1 cellular context compared by ENCODE assay signal in the genomic region with DNA sequence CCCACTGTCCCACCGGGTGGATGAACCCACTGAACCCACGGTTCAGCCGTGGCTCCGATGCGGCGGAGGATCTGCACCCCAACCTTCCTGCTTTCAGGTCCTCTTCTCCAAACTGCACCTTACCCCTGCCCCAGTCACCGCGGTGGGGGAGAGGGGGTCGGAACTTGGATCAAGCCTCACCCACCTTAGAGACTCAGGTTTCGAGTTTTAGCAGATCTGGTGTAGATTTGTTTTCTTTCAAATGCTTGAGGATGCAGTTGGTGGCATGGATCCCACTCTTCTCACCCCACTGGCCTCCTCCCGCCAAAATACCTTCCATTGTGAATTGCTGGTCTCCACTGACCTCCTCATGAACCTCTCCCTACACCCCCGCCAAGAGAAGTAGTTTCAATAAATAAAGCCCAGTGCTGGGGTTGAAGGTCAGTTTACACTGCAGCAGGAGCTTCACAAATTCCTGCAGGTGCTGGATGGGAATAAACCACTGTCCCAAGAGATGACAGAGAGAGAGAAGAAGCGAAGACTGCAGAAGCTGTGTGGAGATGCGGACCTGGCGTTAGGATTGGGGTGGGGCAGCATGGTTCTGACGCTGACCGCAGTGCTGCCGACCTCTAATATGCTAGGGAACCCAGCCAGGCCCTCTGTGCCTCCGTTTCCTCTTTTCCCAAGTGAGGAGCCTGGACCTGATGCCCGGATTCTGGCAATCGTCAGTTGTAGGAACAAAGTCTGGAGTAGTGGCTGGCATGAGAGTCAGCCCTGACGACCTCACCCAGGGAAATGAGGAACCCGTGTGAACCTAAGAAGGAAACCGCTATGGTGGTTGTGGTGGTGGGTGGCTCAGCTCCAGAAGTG.
TF ChIP-seq lines count a peak whose summit lies in the region.

No MANE protein-coding gene starts in this region.

TF ChIP-seq in HepG2, 621 proteins besides CTCF, POLR2A, EP300 and RAD21 (continued from another document and continues in another):
- TF ChIP-seq, protein P1, sequence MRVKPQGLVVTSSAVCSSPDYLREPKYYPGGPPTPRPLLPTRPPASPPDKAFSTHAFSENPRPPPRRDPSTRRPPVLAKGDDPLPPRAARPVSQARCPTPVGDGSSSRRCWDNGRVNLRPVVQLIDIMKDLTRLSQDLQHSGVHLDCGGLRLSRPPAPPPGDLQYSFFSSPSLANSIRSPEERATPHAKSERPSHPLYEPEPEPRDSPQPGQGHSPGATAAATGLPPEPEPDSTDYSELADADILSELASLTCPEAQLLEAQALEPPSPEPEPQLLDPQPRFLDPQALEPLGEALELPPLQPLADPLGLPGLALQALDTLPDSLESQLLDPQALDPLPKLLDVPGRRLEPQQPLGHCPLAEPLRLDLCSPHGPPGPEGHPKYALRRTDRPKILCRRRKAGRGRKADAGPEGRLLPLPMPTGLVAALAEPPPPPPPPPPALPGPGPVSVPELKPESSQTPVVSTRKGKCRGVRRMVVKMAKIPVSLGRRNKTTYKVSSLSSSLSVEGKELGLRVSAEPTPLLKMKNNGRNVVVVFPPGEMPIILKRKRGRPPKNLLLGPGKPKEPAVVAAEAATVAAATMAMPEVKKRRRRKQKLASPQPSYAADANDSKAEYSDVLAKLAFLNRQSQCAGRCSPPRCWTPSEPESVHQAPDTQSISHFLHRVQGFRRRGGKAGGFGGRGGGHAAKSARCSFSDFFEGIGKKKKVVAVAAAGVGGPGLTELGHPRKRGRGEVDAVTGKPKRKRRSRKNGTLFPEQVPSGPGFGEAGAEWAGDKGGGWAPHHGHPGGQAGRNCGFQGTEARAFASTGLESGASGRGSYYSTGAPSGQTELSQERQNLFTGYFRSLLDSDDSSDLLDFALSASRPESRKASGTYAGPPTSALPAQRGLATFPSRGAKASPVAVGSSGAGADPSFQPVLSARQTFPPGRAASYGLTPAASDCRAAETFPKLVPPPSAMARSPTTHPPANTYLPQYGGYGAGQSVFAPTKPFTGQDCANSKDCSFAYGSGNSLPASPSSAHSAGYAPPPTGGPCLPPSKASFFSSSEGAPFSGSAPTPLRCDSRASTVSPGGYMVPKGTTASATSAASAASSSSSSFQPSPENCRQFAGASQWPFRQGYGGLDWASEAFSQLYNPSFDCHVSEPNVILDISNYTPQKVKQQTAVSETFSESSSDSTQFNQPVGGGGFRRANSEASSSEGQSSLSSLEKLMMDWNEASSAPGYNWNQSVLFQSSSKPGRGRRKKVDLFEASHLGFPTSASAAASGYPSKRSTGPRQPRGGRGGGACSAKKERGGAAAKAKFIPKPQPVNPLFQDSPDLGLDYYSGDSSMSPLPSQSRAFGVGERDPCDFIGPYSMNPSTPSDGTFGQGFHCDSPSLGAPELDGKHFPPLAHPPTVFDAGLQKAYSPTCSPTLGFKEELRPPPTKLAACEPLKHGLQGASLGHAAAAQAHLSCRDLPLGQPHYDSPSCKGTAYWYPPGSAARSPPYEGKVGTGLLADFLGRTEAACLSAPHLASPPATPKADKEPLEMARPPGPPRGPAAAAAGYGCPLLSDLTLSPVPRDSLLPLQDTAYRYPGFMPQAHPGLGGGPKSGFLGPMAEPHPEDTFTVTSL (CRISPR knock-in tag; IDR thresholded peaks at IDR 0.05; ENCODE audit: borderline replicate concordance), result peak; percentile 95
- peak; percentile 86; the same call in 1 of the 2 replicates for TF ChIP-seq SOX5 (CRISPR knock-in tag; IDR thresholded peaks at IDR 0.05; ENCODE audit: borderline replicate concordance)
- no peak for TF ChIP-seq ZBTB8A (CRISPR knock-in tag; IDR thresholded peaks at IDR 0.05; ENCODE audit: borderline replicate concordance, low read depth)
- TF ChIP-seq ZNF317 (CRISPR knock-in tag; IDR thresholded peaks at IDR 0.05), result no peak
- TF ChIP-seq ZEB1 (IDR thresholded peaks at IDR 0.05; ENCODE audit: insufficient replicate concordance, low read depth), result no peak
- TF ChIP-seq ZBTB7A (CRISPR knock-in tag; IDR thresholded peaks at IDR 0.05), result peak; percentile 75; the same call in 1 of the 2 replicates
- TF ChIP-seq PHF8 (CRISPR knock-in tag; IDR thresholded peaks at IDR 0.05), result peak; percentile 61; the same call in 1 of the 2 replicates
- no peak for TF ChIP-seq PHB2 (IDR thresholded peaks at IDR 0.05; ENCODE audit: partially characterized antibody)
- TF ChIP-seq MZF1 (CRISPR knock-in tag; IDR thresholded peaks at IDR 0.05; ENCODE audit: borderline replicate concordance), result 0 out of 2 replicates have a peak, but pooled peaks have one; percentile 83
- no peak for TF ChIP-seq ZNF20 (CRISPR knock-in tag; IDR thresholded peaks at IDR 0.05)
- TF ChIP-seq, protein P2, sequence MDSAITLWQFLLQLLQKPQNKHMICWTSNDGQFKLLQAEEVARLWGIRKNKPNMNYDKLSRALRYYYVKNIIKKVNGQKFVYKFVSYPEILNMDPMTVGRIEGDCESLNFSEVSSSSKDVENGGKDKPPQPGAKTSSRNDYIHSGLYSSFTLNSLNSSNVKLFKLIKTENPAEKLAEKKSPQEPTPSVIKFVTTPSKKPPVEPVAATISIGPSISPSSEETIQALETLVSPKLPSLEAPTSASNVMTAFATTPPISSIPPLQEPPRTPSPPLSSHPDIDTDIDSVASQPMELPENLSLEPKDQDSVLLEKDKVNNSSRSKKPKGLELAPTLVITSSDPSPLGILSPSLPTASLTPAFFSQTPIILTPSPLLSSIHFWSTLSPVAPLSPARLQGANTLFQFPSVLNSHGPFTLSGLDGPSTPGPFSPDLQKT (CRISPR knock-in tag; IDR thresholded peaks at IDR 0.05; ENCODE audit: borderline replicate concordance), result no peak
- TF ChIP-seq NFATC3 (CRISPR knock-in tag; IDR thresholded peaks at IDR 0.05), result peak; percentile 96; the same call in 1 of the 2 replicates
- TF ChIP-seq ATF7 (IDR thresholded peaks at IDR 0.05), result no peak
- TF ChIP-seq ATF7 (CRISPR knock-in tag; IDR thresholded peaks at IDR 0.05), result 0 out of 2 replicates have a peak, but pooled peaks have one; percentile 19
- no peak for TF ChIP-seq ZNF33A (CRISPR knock-in tag; IDR thresholded peaks at IDR 0.05; ENCODE audit: borderline replicate concordance)
- no peak for TF ChIP-seq TCF7L2 (IDR thresholded peaks at IDR 0.05; ENCODE audit: low read depth, low read length)
- TF ChIP-seq DR1 (CRISPR knock-in tag; IDR thresholded peaks at IDR 0.05), result no peak
- no peak for TF ChIP-seq ZNF101 (CRISPR knock-in tag; IDR thresholded peaks at IDR 0.05; ENCODE audit: borderline replicate concordance, low read depth)
- no peak for TF ChIP-seq MAFF (IDR thresholded peaks at IDR 0.05; ENCODE audit: low read depth, low read length)
- TF ChIP-seq MED1 (CRISPR knock-in tag; IDR thresholded peaks at IDR 0.05), result peak; percentile 90
- TF ChIP-seq ISX (CRISPR knock-in tag; conservative IDR thresholded peaks at IDR 0.05), result no peak
- TF ChIP-seq ZNF883 (CRISPR knock-in tag; IDR thresholded peaks at IDR 0.05; ENCODE audit: not compliant biosample characterization), result peak; percentile 84
- TF ChIP-seq BCL6 (CRISPR knock-in tag; IDR thresholded peaks at IDR 0.05), result peak; percentile 90
- TF ChIP-seq MYC (CRISPR knock-in tag; IDR thresholded peaks at IDR 0.05; ENCODE audit: borderline replicate concordance), result peak; percentile 63
- TF ChIP-seq, protein P3, sequence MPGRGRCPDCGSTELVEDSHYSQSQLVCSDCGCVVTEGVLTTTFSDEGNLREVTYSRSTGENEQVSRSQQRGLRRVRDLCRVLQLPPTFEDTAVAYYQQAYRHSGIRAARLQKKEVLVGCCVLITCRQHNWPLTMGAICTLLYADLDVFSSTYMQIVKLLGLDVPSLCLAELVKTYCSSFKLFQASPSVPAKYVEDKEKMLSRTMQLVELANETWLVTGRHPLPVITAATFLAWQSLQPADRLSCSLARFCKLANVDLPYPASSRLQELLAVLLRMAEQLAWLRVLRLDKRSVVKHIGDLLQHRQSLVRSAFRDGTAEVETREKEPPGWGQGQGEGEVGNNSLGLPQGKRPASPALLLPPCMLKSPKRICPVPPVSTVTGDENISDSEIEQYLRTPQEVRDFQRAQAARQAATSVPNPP (CRISPR knock-in tag; IDR thresholded peaks at IDR 0.05), result peak; percentile 93
- TF ChIP-seq, protein P4, sequence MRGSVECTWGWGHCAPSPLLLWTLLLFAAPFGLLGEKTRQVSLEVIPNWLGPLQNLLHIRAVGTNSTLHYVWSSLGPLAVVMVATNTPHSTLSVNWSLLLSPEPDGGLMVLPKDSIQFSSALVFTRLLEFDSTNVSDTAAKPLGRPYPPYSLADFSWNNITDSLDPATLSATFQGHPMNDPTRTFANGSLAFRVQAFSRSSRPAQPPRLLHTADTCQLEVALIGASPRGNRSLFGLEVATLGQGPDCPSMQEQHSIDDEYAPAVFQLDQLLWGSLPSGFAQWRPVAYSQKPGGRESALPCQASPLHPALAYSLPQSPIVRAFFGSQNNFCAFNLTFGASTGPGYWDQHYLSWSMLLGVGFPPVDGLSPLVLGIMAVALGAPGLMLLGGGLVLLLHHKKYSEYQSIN (CRISPR knock-in tag; IDR thresholded peaks at IDR 0.05; ENCODE audit: borderline replicate concordance), result no peak
- no peak for TF ChIP-seq ZNF775 (CRISPR knock-in tag; IDR thresholded peaks at IDR 0.05; ENCODE audit: borderline replicate concordance)
- no peak for TF ChIP-seq SP2 (CRISPR knock-in tag; IDR thresholded peaks at IDR 0.05)
- TF ChIP-seq, protein P5, sequence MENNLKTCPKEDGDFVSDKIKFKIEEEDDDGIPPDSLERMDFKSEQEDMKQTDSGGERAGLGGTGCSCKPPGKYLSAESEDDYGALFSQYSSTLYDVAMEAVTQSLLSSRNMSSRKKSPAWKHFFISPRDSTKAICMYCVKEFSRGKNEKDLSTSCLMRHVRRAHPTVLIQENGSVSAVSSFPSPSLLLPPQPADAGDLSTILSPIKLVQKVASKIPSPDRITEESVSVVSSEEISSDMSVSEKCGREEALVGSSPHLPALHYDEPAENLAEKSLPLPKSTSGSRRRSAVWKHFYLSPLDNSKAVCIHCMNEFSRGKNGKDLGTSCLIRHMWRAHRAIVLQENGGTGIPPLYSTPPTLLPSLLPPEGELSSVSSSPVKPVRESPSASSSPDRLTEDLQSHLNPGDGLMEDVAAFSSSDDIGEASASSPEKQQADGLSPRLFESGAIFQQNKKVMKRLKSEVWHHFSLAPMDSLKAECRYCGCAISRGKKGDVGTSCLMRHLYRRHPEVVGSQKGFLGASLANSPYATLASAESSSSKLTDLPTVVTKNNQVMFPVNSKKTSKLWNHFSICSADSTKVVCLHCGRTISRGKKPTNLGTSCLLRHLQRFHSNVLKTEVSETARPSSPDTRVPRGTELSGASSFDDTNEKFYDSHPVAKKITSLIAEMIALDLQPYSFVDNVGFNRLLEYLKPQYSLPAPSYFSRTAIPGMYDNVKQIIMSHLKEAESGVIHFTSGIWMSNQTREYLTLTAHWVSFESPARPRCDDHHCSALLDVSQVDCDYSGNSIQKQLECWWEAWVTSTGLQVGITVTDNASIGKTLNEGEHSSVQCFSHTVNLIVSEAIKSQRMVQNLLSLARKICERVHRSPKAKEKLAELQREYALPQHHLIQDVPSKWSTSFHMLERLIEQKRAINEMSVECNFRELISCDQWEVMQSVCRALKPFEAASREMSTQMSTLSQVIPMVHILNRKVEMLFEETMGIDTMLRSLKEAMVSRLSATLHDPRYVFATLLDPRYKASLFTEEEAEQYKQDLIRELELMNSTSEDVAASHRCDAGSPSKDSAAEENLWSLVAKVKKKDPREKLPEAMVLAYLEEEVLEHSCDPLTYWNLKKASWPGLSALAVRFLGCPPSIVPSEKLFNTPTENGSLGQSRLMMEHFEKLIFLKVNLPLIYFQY (CRISPR knock-in tag; IDR thresholded peaks at IDR 0.05; ENCODE audit: borderline replicate concordance), result peak; percentile 83; the same call in 1 of the 2 replicates
- no peak for TF ChIP-seq FOXP1 (IDR thresholded peaks at IDR 0.05)
- peak; percentile 83 for TF ChIP-seq FOXP1 (CRISPR knock-in tag; IDR thresholded peaks at IDR 0.05)
- TF ChIP-seq MEF2D (CRISPR knock-in tag; IDR thresholded peaks at IDR 0.05), result peak; percentile 95
- 0 out of 2 replicates have a peak, but pooled peaks have one; percentile 61 for TF ChIP-seq TOPORS (CRISPR knock-in tag; IDR thresholded peaks at IDR 0.05)
- TF ChIP-seq SP4 (CRISPR knock-in tag; IDR thresholded peaks at IDR 0.05), result peak; percentile 82
- TF ChIP-seq, protein P6, sequence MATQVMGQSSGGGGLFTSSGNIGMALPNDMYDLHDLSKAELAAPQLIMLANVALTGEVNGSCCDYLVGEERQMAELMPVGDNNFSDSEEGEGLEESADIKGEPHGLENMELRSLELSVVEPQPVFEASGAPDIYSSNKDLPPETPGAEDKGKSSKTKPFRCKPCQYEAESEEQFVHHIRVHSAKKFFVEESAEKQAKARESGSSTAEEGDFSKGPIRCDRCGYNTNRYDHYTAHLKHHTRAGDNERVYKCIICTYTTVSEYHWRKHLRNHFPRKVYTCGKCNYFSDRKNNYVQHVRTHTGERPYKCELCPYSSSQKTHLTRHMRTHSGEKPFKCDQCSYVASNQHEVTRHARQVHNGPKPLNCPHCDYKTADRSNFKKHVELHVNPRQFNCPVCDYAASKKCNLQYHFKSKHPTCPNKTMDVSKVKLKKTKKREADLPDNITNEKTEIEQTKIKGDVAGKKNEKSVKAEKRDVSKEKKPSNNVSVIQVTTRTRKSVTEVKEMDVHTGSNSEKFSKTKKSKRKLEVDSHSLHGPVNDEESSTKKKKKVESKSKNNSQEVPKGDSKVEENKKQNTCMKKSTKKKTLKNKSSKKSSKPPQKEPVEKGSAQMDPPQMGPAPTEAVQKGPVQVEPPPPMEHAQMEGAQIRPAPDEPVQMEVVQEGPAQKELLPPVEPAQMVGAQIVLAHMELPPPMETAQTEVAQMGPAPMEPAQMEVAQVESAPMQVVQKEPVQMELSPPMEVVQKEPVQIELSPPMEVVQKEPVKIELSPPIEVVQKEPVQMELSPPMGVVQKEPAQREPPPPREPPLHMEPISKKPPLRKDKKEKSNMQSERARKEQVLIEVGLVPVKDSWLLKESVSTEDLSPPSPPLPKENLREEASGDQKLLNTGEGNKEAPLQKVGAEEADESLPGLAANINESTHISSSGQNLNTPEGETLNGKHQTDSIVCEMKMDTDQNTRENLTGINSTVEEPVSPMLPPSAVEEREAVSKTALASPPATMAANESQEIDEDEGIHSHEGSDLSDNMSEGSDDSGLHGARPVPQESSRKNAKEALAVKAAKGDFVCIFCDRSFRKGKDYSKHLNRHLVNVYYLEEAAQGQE (IDR thresholded peaks at IDR 0.05; ENCODE audit: borderline replicate concordance in 1 of 2, low read depth in 1 of 2, low read length in 2 of 2), result no peak
- TF ChIP-seq ZSCAN12 (CRISPR knock-in tag; IDR thresholded peaks at IDR 0.05), result no peak
- TF ChIP-seq, protein P7, sequence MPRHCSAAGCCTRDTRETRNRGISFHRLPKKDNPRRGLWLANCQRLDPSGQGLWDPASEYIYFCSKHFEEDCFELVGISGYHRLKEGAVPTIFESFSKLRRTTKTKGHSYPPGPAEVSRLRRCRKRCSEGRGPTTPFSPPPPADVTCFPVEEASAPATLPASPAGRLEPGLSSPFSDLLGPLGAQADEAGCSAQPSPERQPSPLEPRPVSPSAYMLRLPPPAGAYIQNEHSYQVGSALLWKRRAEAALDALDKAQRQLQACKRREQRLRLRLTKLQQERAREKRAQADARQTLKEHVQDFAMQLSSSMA (CRISPR knock-in tag; IDR thresholded peaks at IDR 0.05), result no peak
- TF ChIP-seq NFKBIZ (CRISPR knock-in tag; IDR thresholded peaks at IDR 0.05), result no peak
- TF ChIP-seq CBX2 (IDR thresholded peaks at IDR 0.05; ENCODE audit: low read depth, low read length), result no peak
- TF ChIP-seq CBX2 (CRISPR knock-in tag; IDR thresholded peaks at IDR 0.05; ENCODE audit: low read depth), result no peak
- TF ChIP-seq NCOA2 (CRISPR knock-in tag; IDR thresholded peaks at IDR 0.05), result peak; percentile 91
